ENCODE assay signal across 29 cellular contexts in the genomic region with DNA sequence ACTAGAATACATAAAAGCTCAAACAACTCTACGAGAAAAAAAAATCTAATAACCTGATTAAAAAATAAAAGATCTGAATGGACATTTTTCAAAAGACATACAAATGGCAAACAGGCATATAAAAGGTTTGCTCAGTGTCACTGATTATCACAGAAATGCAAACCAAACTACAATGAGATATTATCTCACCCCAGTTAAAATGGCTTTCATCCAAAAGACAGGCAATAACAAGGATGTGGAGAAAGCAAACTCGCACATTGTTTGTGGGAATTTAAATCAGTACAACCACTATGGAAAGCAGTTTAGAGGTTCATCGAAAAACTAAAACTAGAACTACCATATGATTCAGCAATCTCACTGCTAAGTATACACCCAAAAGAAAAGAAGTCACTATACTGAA. TPM values are rescaled to one million over a fixed set of nuclear protein-coding genes. Genes with fewer than 3 reads are reported as not detected.
"Had no signal": no experiment of that assay in that cellular context is flagged by ENCODE, and none has a peak within 500 bp of the region (broad histone marks: within the 10 kb centered on the region; RNA-seq: fewer than 3 reads in every experiment).

No MANE protein-coding gene starts in this region.

- H3K79me2 ChIP-seq: hepatocyte had no signal

- H3K27me3 ChIP-seq: brain microvascular endothelial cell, dorsolateral prefrontal cortex, gastrocnemius medialis, hepatocyte, right lobe of liver, testis, transverse colon had no signal

- H3K9me3 Mint-ChIP-seq: activated naive CD4-positive, alpha-beta T cell treated with anti-CD3 and anti-CD28 coated beads for 36 hours; activated naive CD8-positive, alpha-beta T cell treated with anti-CD3 and anti-CD28 coated beads for 36 hours; natural killer cell treated with Interleukin-12 subunit alpha and Interleukin-12 subunit beta and Interleukin-15 and Interleukin-18, amount 100 ng/mL, for 72 hours; T-helper 2 cell treated with Interferon-gamma antibody and Interleukin-4, amounts not matched to agents 5 μg/mL and 100 μg/mL, for 36 hours had no signal

- ATAC-seq: gastrocnemius medialis; natural killer cell treated with Interleukin-12 subunit alpha and Interleukin-12 subunit beta and Interleukin-15 and Interleukin-18, amount 100 ng/mL, for 72 hours; right lobe of liver had no signal

- H3K9me3 ChIP-seq: gastrocnemius medialis, left ventricle myocardium inferior, right lobe of liver, testis, transverse colon had no signal

- H3K36me3 Mint-ChIP-seq: activated naive CD8-positive, alpha-beta T cell treated with anti-CD3 and anti-CD28 coated beads for 36 hours; natural killer cell treated with Interleukin-12 subunit alpha and Interleukin-12 subunit beta and Interleukin-15 and Interleukin-18, amount 100 ng/mL, for 72 hours had no signal

- H3K27me3 Mint-ChIP-seq: activated naive CD8-positive, alpha-beta T cell treated with anti-CD3 and anti-CD28 coated beads for 36 hours; progenitor cell of endocrine pancreas had no signal

- H3K27ac Mint-ChIP-seq: activated naive CD4-positive, alpha-beta T cell treated with anti-CD3 and anti-CD28 coated beads for 36 hours; activated naive CD8-positive, alpha-beta T cell treated with anti-CD3 and anti-CD28 coated beads for 36 hours; natural killer cell treated with Interleukin-12 subunit alpha and Interleukin-12 subunit beta and Interleukin-15 and Interleukin-18, amount 100 ng/mL, for 72 hours; progenitor cell of endocrine pancreas; T-helper 2 cell treated with Interferon-gamma antibody and Interleukin-4, amounts not matched to agents 5 μg/mL and 100 μg/mL, for 36 hours had no signal

- H3K4me1 Mint-ChIP-seq: activated naive CD8-positive, alpha-beta T cell treated with anti-CD3 and anti-CD28 coated beads for 36 hours had no signal

- H3K36me3 ChIP-seq: brain microvascular endothelial cell, gastrocnemius medialis, left ventricle myocardium inferior, right lobe of liver, transverse colon had no signal

- H2AFZ ChIP-seq: hepatocyte had no signal

- H3K4me3 ChIP-seq: coronary artery, gastrocnemius medialis, hepatocyte, left ventricle myocardium inferior, lung, right lobe of liver, testis, transverse colon had no signal

- DNase-seq: activated CD4-positive, alpha-beta T cell treated with anti-CD3 and anti-CD28 coated beads for 4 hours; activated CD4-positive, alpha-beta T cell treated with anti-CD3 and anti-CD28 coated beads, Interleukin-2, amount 50 U/mL, for 4 hours; activated effector memory CD4-positive, alpha-beta T cell treated with anti-CD3 and anti-CD28 coated beads, Interleukin-2, amount 50 U/mL, for 16 hours; activated naive CD4-positive, alpha-beta T cell treated with anti-CD3 and anti-CD28 coated beads for 36 hours; activated naive CD8-positive, alpha-beta T cell treated with anti-CD3 and anti-CD28 coated beads for 36 hours; brain microvascular endothelial cell; dorsolateral prefrontal cortex; effector memory CD4-positive, alpha-beta T cell; erythroblast; gastrocnemius medialis; islet precursor cell; left ventricle myocardium inferior; mesendoderm; right lobe of liver; stimulated activated CD4-positive, alpha-beta T cell treated with anti-CD3 and anti-CD28 coated beads, Interleukin-2, amount 100 ng/mL, for 48 hours; stimulated activated naive CD4-positive, alpha-beta T cell treated with Interleukin-2 at 50 U/mL for 16 hours; testis; transverse colon had no signal

- H3K4me1 ChIP-seq: gastrocnemius medialis, left ventricle myocardium inferior, right lobe of liver, testis, transverse colon had no signal

- H3K27ac ChIP-seq: brain microvascular endothelial cell, coronary artery, dorsolateral prefrontal cortex, gastrocnemius medialis, hepatocyte, left ventricle myocardium inferior, right lobe of liver, testis, transverse colon had no signal

- H3K4me3 Mint-ChIP-seq: activated naive CD4-positive, alpha-beta T cell treated with anti-CD3 and anti-CD28 coated beads for 36 hours; activated naive CD8-positive, alpha-beta T cell treated with anti-CD3 and anti-CD28 coated beads for 36 hours; natural killer cell treated with Interleukin-12 subunit alpha and Interleukin-12 subunit beta and Interleukin-15 and Interleukin-18, amount 100 ng/mL, for 72 hours; T-helper 2 cell treated with Interferon-gamma antibody and Interleukin-4, amounts not matched to agents 5 μg/mL and 100 μg/mL, for 36 hours had no signal

- H3K4me2 ChIP-seq: hepatocyte had no signal

RNA-seq across cellular contexts. Expression of a gene that starts 20.8 kb away (rescaled TPM):
- total RNA-seq: activated naive CD4-positive, alpha-beta T cell treated with anti-CD3 and anti-CD28 coated beads for 36 hours; activated naive CD8-positive, alpha-beta T cell treated with anti-CD3 and anti-CD28 coated beads for 36 hours; cardiac septum; gastrocnemius medialis; left ventricle myocardium inferior; mononuclear cell; natural killer cell treated with Interleukin-12 subunit alpha and Interleukin-12 subunit beta and Interleukin-15 and Interleukin-18, amount 100 ng/mL, for 72 hours; renal cortical epithelial cell had no signal

RNA-seq across cellular contexts. Expression of a gene that starts 54.7 kb away (rescaled TPM):
- total RNA-seq: activated naive CD4-positive, alpha-beta T cell treated with anti-CD3 and anti-CD28 coated beads for 36 hours; activated naive CD8-positive, alpha-beta T cell treated with anti-CD3 and anti-CD28 coated beads for 36 hours; cardiac septum; cerebellum; left ventricle myocardium inferior; lung; natural killer cell treated with Interleukin-12 subunit alpha and Interleukin-12 subunit beta and Interleukin-15 and Interleukin-18, amount 100 ng/mL, for 72 hours; osteoblast; transverse colon had no signal
- polyA plus RNA-seq: lung had no signal
